In the genomic region with DNA sequence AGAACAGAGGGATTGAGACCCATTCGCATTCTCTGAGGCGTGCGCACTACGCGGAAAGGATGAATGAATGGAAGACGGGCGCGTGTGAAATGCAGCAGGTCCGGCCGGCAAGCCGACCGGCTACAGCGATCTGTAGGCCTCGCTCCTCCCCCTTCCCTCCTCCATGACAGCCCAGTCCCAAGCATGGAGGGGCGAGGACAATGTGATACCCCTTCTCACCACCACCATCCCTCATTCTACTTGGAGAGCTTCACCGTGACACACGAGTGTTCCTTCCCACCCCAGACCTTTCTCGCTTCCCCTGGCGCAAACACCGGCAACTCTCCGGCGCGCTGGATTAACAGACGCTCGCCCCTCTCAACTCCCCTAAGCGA, we compare ENCODE assay signal across 8 cellular contexts.
DNase-seq lines count a peak whose midpoint lies in the region; ATAC-seq, FAIRE-seq and TF ChIP-seq lines count a peak whose summit lies in the region.

No MANE protein-coding gene starts in this region.

- DNase-seq in NCI-H2227 (lab: John Stamatoyannopoulos, UW; ENCODE audit: unreplicated experiment) (peak; percentile 75), choroid plexus epithelial cell (ENCODE audit: low read depth) (peak; percentile 85)
- DNase-seq in activated CD4-positive, CD25-positive, alpha-beta regulatory T cell treated with anti-CD3 and anti-CD28 coated beads, Interleukin-2, amount 50 U/mL, for 72 hours, result peak; percentile 65
- DNase-seq in stimulated activated CD4-positive, alpha-beta T cell treated with anti-CD3 and anti-CD28 coated beads, Interleukin-2, amount 100 ng/mL, for 24 hours, result peak; percentile 76 to 80

- H3K4me3 ChIP-seq in choroid plexus epithelial cell (ENCODE audit: low read depth, low read length), result peak overlapping the region; percentile 99

- ATAC-seq in GM18508 (IDR thresholded peaks at IDR 0.05; ENCODE audit: insufficient read depth, unreplicated experiment), result peak; percentile 20
- peak; percentile 36 for ATAC-seq in HG02973 (IDR thresholded peaks at IDR 0.05; ENCODE audit: unreplicated experiment)

- peak overlapping the region; percentile 94 for H3K27ac ChIP-seq in layer of hippocampus (ENCODE audit: low read depth, low read length)

- TF ChIP-seq CTCF in choroid plexus epithelial cell (conservative IDR thresholded peaks at IDR 0.05; ENCODE audit: low read depth, low read length), result no peak

- peak; percentile 3 for FAIRE-seq in A204.1 (lab: Jason Lieb, UNC)

- H3K27me3 ChIP-seq in layer of hippocampus (ENCODE audit: control insufficient read depth, insufficient read depth, low read length), result no peaks in the 10 kb centered on the region

Comparison
In these comparisons a context has a peak if more than half of its experiments do, and no peak if none do; other contexts are left out.
1. Peak in every context shown above with its lines: DNase-seq, ATAC-seq, H3K4me3 ChIP-seq and H3K27ac ChIP-seq.